Comparison of ENCODE assay signal across 7 cellular contexts in genomic region chr21:32934068-32934467, GRCh38.
DNase-seq lines count a peak whose midpoint lies in the region; ATAC-seq, FAIRE-seq and TF ChIP-seq lines count a peak whose summit lies in the region.
"Not testable (repeated sequence)": the region's sequence is repeated elsewhere in the genome, so short reads cannot be mapped to it uniquely, and the experiment has no call there.

No MANE protein-coding gene starts in this region.

- not testable (repeated sequence) for TF ChIP-seq RAD21 in K562 (CRISPR knock-in tag; conservative IDR thresholded peaks at IDR 0.05 in 1 of 2, IDR thresholded peaks at IDR 0.05 in 1 of 2)

- not testable (repeated sequence) for TF ChIP-seq POLR2A in K562 (conservative IDR thresholded peaks at IDR 0.05)

- not testable (repeated sequence) for H3K4me3 ChIP-seq in K562; thymus (ENCODE audit: low read length)

- ATAC-seq in activated CD8-positive, alpha-beta memory T cell treated with anti-CD3 and anti-CD28 coated beads, Interleukin-2, amount 10 ng/mL, durations not matched to agents 7 days and 5 days; K562: not testable (repeated sequence)

- peak; percentile 3 for DNase-seq in H9
- DNase-seq in activated CD8-positive, alpha-beta memory T cell treated with anti-CD3 and anti-CD28 coated beads for 24 hours, result peak; percentile 38
- peak; percentile 8 for DNase-seq in activated CD8-positive, alpha-beta memory T cell treated with anti-CD3 and anti-CD28 coated beads, Interleukin-2, amount 10 ng/mL, durations not matched to agents 7 days and 5 days
- not testable (repeated sequence) for DNase-seq in K562 (ENCODE audit: extremely low read depth in 1 of 4, low spot score in 3 of 4)
- peak; percentile 12 for DNase-seq in islet precursor cell
- DNase-seq in osteocyte (ENCODE audit: extremely low spot score, unreplicated experiment), result peak; percentile 75

- no CpG with 5 or more reads among the region's 14 CpGs for WGBS in H9 (ENCODE audit: extremely low coverage, insufficient read length, low lambda C conversion rate)
- WGBS in K562 (ENCODE audit: insufficient coverage, low coverage, missing lambda C conversion rate), result 8% methylated on average over 13 of the region's 14 CpGs
- WGBS in thymus, result 98% methylated on average over 14 of the region's 14 CpGs

- not testable (repeated sequence) for FAIRE-seq in K562 (lab: Jason Lieb, UNC)

- intact Hi-C loops in K562 (cut with micrococcal nuclease), result not testable (repeated sequence)

- H4K8ac ChIP-seq in H9 (replicated peaks; ENCODE audit: insufficient read length, low read depth, low read length), result not testable (repeated sequence)

- H3K4ac ChIP-seq in H9 (ENCODE audit: low read depth, low read length), result not testable (repeated sequence)

- CTCF ChIA-PET in activated CD8-positive, alpha-beta memory T cell treated with anti-CD3 and anti-CD28 coated beads, Interleukin-2, amount 10 ng/mL, durations not matched to agents 7 days and 5 days (lab: Charles Lee), result interaction anchor here (0.6 to 2.9 kb wide), 4 partner anchors 10 to 263 kb away, joined by 3 to 7 read pairs (median 4); no protein-coding TSS in a partner anchor
- CTCF ChIA-PET in K562 (lab: Yijun Ruan, JAX; ENCODE audit: low intra/inter-chr PET ratio), result not testable (repeated sequence)

- not testable (repeated sequence) for H3K79me2 ChIP-seq in H9 (ENCODE audit: insufficient read depth, low read length); K562 (ENCODE audit: control insufficient read depth, insufficient read depth, low read length)

- H3T11ph ChIP-seq in H9 (ENCODE audit: low read length), result not testable (repeated sequence)

- not testable (repeated sequence) for H4K5ac ChIP-seq in H9 (ENCODE audit: insufficient read length, low read depth, low read length)

- not testable (repeated sequence) for H3K18ac ChIP-seq in H9 (ENCODE audit: insufficient read length, low read depth, low read length)

- not testable (repeated sequence) for H3K27me3 ChIP-seq in H9 (ENCODE audit: insufficient read depth, low read length); thymus (ENCODE audit: control insufficient read depth, insufficient read depth)
- peaks cover 33 to 56% of the 10 kb centered on the region in 2 experiments for H3K27me3 ChIP-seq in K562 (ENCODE audit: control insufficient read depth in 2 of 2, insufficient read depth in 2 of 2, low read length in 2 of 2)

- not testable (repeated sequence) for H3K4me1 ChIP-seq in H9 (ENCODE audit: insufficient read depth, low read length); K562 (replicated peaks in 1 of 2; ENCODE audit: control insufficient read depth in 2 of 2, insufficient read depth in 2 of 2, low read length in 2 of 2)
- H3K4me1 ChIP-seq in thymus (ENCODE audit: control insufficient read depth, insufficient read depth, low read length), result peaks cover 10% of the 10 kb centered on the region

- not testable (repeated sequence) for H3K27me3 Mint-ChIP-seq in H9 (ENCODE audit: low read depth); osteocyte (ENCODE audit: unreplicated experiment)
- H3K27me3 Mint-ChIP-seq in activated CD8-positive, alpha-beta memory T cell treated with anti-CD3 and anti-CD28 coated beads, Interleukin-2, amount 10 ng/mL, durations not matched to agents 7 days and 5 days, result peaks cover 44% of the 10 kb centered on the region

- BruUV-seq in K562 (replicated peaks; lab: Mats Ljungman, UMichigan), result not testable (repeated sequence)

- POLR2A ChIA-PET in K562 (lab: Yijun Ruan, JAX), result interaction anchor here (0.9 to 1.1 kb wide), 3 partner anchors 11 to 276 kb away, joined by 3 to 4 read pairs (median 3); no protein-coding TSS in a partner anchor

- H2AK5ac ChIP-seq in H9 (ENCODE audit: insufficient read length, low read length), result not testable (repeated sequence)

- H3K9me3 ChIP-seq in H9 (ENCODE audit: control insufficient read depth, low read depth, low read length); K562 (replicated peaks; ENCODE audit: control insufficient read depth, insufficient read depth, low read depth, low read length); thymus (ENCODE audit: control insufficient read depth): not testable (repeated sequence)

- not testable (repeated sequence) for H3K9me1 ChIP-seq in K562 (ENCODE audit: control insufficient read depth, insufficient read depth, low read length)

- H3K79me1 ChIP-seq in H9 (ENCODE audit: insufficient read depth, low read depth, low read length, poor library complexity, severe bottlenecking), result not testable (repeated sequence)

- not testable (repeated sequence) for H3K36me3 Mint-ChIP-seq in H9 (ENCODE audit: insufficient read depth in 1 of 3, low read depth in 3 of 3); activated CD8-positive, alpha-beta memory T cell treated with anti-CD3 and anti-CD28 coated beads, Interleukin-2, amount 10 ng/mL, durations not matched to agents 7 days and 5 days; osteocyte (ENCODE audit: unreplicated experiment)

- not testable (repeated sequence) for H2BK12ac ChIP-seq in H9 (ENCODE audit: insufficient read length, low read depth, low read length)

- not testable (repeated sequence) for H3K9ac ChIP-seq in H9 (ENCODE audit: extremely low read depth, insufficient read length, low read length); K562 (ENCODE audit: insufficient read depth in 1 of 2, low read depth in 2 of 2, low read length in 2 of 2)

- not testable (repeated sequence) for H3K4me3 Mint-ChIP-seq in H9; activated CD8-positive, alpha-beta memory T cell treated with anti-CD3 and anti-CD28 coated beads, Interleukin-2, amount 10 ng/mL, durations not matched to agents 7 days and 5 days; osteocyte (ENCODE audit: unreplicated experiment)

- not testable (repeated sequence) for TF ChIP-seq EP300 in K562 (IDR thresholded peaks at IDR 0.05; ENCODE audit: low read length)

- not testable (repeated sequence) for H3K27ac Mint-ChIP-seq in H9; activated CD8-positive, alpha-beta memory T cell treated with anti-CD3 and anti-CD28 coated beads, Interleukin-2, amount 10 ng/mL, durations not matched to agents 7 days and 5 days; osteocyte (ENCODE audit: unreplicated experiment)

- H3K4me1 Mint-ChIP-seq in H9; osteocyte (ENCODE audit: unreplicated experiment): not testable (repeated sequence)
- peaks cover 35% of the 10 kb centered on the region for H3K4me1 Mint-ChIP-seq in activated CD8-positive, alpha-beta memory T cell treated with anti-CD3 and anti-CD28 coated beads, Interleukin-2, amount 10 ng/mL, durations not matched to agents 7 days and 5 days

- H4K91ac ChIP-seq in H9 (ENCODE audit: insufficient read length, low read depth, low read length), result not testable (repeated sequence)

- not testable (repeated sequence) for H3K14ac ChIP-seq in H9 (ENCODE audit: insufficient read depth, low read length)

- TF ChIP-seq CTCF in H9 (conservative IDR thresholded peaks at IDR 0.05); K562 (IDR thresholded peaks at IDR 0.05 in 2 of 3, conservative IDR thresholded peaks at IDR 0.05 in 1 of 3; ENCODE audit: insufficient read depth in 2 of 3, low read depth in 1 of 3, low read length in 3 of 3); osteocyte (IDR thresholded peaks at IDR 0.05): not testable (repeated sequence)

- not testable (repeated sequence) for H4K20me1 ChIP-seq in H9 (ENCODE audit: control insufficient read depth, insufficient read depth, insufficient read length); K562 (replicated peaks; ENCODE audit: control insufficient read depth, insufficient read depth, low read length)

- in situ Hi-C loops in K562 (cut with MboI), result not testable (repeated sequence)

- H2BK20ac ChIP-seq in H9 (ENCODE audit: low read depth, low read length, poor library complexity, severe bottlenecking), result not testable (repeated sequence)

- H2BK15ac ChIP-seq in H9 (ENCODE audit: low read depth, low read length), result not testable (repeated sequence)

- H3K23ac ChIP-seq in H9 (ENCODE audit: insufficient read length, low read depth, low read length), result not testable (repeated sequence)

- H3K9me3 Mint-ChIP-seq in H9; activated CD8-positive, alpha-beta memory T cell treated with anti-CD3 and anti-CD28 coated beads, Interleukin-2, amount 10 ng/mL, durations not matched to agents 7 days and 5 days (ENCODE audit: low read depth); osteocyte (ENCODE audit: unreplicated experiment): not testable (repeated sequence)

- not testable (repeated sequence) for H2BK5ac ChIP-seq in H9 (ENCODE audit: insufficient read length, low read length)

- not testable (repeated sequence) for H3K23me2 ChIP-seq in H9 (ENCODE audit: insufficient read length, low read depth, low read length, poor library complexity, severe bottlenecking)

- not testable (repeated sequence) for H2BK120ac ChIP-seq in H9 (ENCODE audit: low read depth, low read length, poor library complexity, severe bottlenecking)

- H3K56ac ChIP-seq in H9 (ENCODE audit: insufficient read length, low read depth, low read length), result not testable (repeated sequence)

- not testable (repeated sequence) for H3K27ac ChIP-seq in H9 (ENCODE audit: insufficient read length, low read depth, low read length); K562 (ENCODE audit: extremely low read depth, low read depth, low read length)
- peak overlapping the region; percentile 38 for H3K27ac ChIP-seq in thymus (ENCODE audit: low read depth)

- H3K36me3 ChIP-seq in K562 (ENCODE audit: control insufficient read depth, insufficient read depth, low read length); thymus (ENCODE audit: control insufficient read depth, insufficient read depth): not testable (repeated sequence)

- H3K4me2 ChIP-seq in H9 (ENCODE audit: insufficient read depth, insufficient read length, low read length); K562 (ENCODE audit: insufficient read depth, low read length): not testable (repeated sequence)

- H2AFZ ChIP-seq in H9 (ENCODE audit: low read length); K562 (ENCODE audit: low read depth, low read length): not testable (repeated sequence)

TF ChIP-seq in K562, 482 proteins besides CTCF, POLR2A, EP300 and RAD21:
- TF ChIP-seq CEBPB (tag; IDR thresholded peaks at IDR 0.05), result 0 out of 2 replicates have a peak, but pooled peaks have one; percentile 7
